37 cellular contexts compared by ENCODE assay signal in genomic region chr10:129253551-129254179, GRCh38.
"Had no signal": no experiment of that assay in that cellular context is flagged by ENCODE, and none has a peak within 500 bp of the region (broad histone marks: within the 10 kb centered on the region; RNA-seq: fewer than 3 reads in every experiment).

No MANE protein-coding gene starts in this region.

- H3K9me2 ChIP-seq: SK-N-SH had no signal

- H3K9me3 Mint-ChIP-seq: central memory CD8-positive, alpha-beta T cell; T-helper 1 cell treated with Interleukin-12 subunit alpha and Interleukin-12 subunit beta and Interleukin-4 antibody, amounts not matched to agents 30 μg/mL and 1 μg/mL, for 36 hours; T-helper 2 cell treated with Interferon-gamma antibody and Interleukin-4, amounts not matched to agents 5 μg/mL and 100 μg/mL, for 36 hours had no signal

- H3K4me3 ChIP-seq: ascending aorta, cardiac muscle cell, Peyer's patch, SJSA1 had no signal

- H3K27me3 Mint-ChIP-seq: activated CD4-positive, alpha-beta memory T cell treated with anti-CD3 and anti-CD28 coated beads, Interleukin-2, amount 10 ng/mL, durations not matched to agents 7 days and 5 days had no signal

- H3K4me1 Mint-ChIP-seq: activated B cell treated with CpG ODN at 0.5 μM for 24 hours; activated CD4-positive, alpha-beta memory T cell treated with anti-CD3 and anti-CD28 coated beads, Interleukin-2, amount 10 ng/mL, durations not matched to agents 7 days and 5 days; activated CD8-positive, alpha-beta memory T cell treated with anti-CD3 and anti-CD28 coated beads, Interleukin-2, amount 10 ng/mL, durations not matched to agents 7 days and 5 days; central memory CD8-positive, alpha-beta T cell had no signal

- H3K27ac ChIP-seq: ascending aorta, cardiac muscle cell, KMS-11, Peyer's patch, SJSA1 had no signal

- DNase-seq: activated B cell treated with CpG ODN at 0.5 μM for 24 hours; activated CD4-positive, alpha-beta memory T cell treated with anti-CD3 and anti-CD28 coated beads, Interleukin-2, amount 10 ng/mL, durations not matched to agents 7 days and 5 days; activated CD4-positive, alpha-beta T cell treated with anti-CD3 and anti-CD28 coated beads for 4 hours; activated CD4-positive, CD25-positive, alpha-beta regulatory T cell treated with anti-CD3 and anti-CD28 coated beads, Interleukin-2, amount 50 U/mL, for 72 hours; activated CD8-positive, alpha-beta memory T cell treated with anti-CD3 and anti-CD28 coated beads for 24 hours; activated CD8-positive, alpha-beta memory T cell treated with anti-CD3 and anti-CD28 coated beads, Interleukin-2, amount 10 ng/mL, durations not matched to agents 7 days and 5 days; activated CD8-positive, alpha-beta memory T cell treated with anti-CD3 and anti-CD28 coated beads, Interleukin-2, amount 50 U/mL, for 48 hours; activated effector memory CD4-positive, alpha-beta T cell treated with anti-CD3 and anti-CD28 coated beads, Interleukin-2, amount 50 U/mL, for 16 hours; activated naive CD4-positive, alpha-beta T cell; activated naive CD4-positive, alpha-beta T cell treated with anti-CD3 and anti-CD28 coated beads, Interleukin-2, amount 50 U/mL, for 16 hours; activated naive CD8-positive, alpha-beta T cell treated with anti-CD3 and anti-CD28 coated beads for 36 hours; activated T-cell treated with anti-CD3 and anti-CD28 coated beads, Interleukin-2, amount 50 U/mL, for 72 hours; amygdala; MM.1S; MV-4-11; NCI-H1092; NCI-H1436 treated with DMSO at 0.1 percent for 48 hours; NCI-H1694 treated with DMSO at 0.1 percent for 48 hours; NCI-H2029; NCI-H510A; NCI-H526; NCI-H748 treated with DMSO at 0.1 percent for 48 hours; NK-92 treated with Interleukin-12 subunit alpha and Interleukin-12 subunit beta, amount 100 ng/mL, for 24 hours; PC-3; Peyer's patch; RPMI8226; SHP77 treated with DMSO at 0.1 percent for 48 hours; SK-N-SH had no signal

- H3K27ac Mint-ChIP-seq: activated B cell treated with CpG ODN at 0.5 μM for 24 hours; activated CD4-positive, alpha-beta memory T cell treated with anti-CD3 and anti-CD28 coated beads, Interleukin-2, amount 10 ng/mL, durations not matched to agents 7 days and 5 days; activated CD8-positive, alpha-beta memory T cell treated with anti-CD3 and anti-CD28 coated beads, Interleukin-2, amount 10 ng/mL, durations not matched to agents 7 days and 5 days; activated naive CD8-positive, alpha-beta T cell treated with anti-CD3 and anti-CD28 coated beads for 36 hours; activated T-cell treated with anti-CD3 and anti-CD28 coated beads, Interleukin-2, amount 50 U/mL, for 72 hours; activated T-helper 17 cell treated with anti-CD3 and anti-CD28 coated beads, Interleukin-2, amount 50 U/mL, for 72 hours; T-helper 1 cell treated with Interleukin-12 subunit alpha and Interleukin-12 subunit beta and Interleukin-4 antibody, amounts not matched to agents 30 μg/mL and 1 μg/mL, for 36 hours; T-helper 2 cell treated with Interferon-gamma antibody and Interleukin-4, amounts not matched to agents 5 μg/mL and 100 μg/mL, for 36 hours had no signal

- H3K4me3 Mint-ChIP-seq: activated B cell treated with CpG ODN at 0.5 μM for 24 hours; activated CD4-positive, alpha-beta memory T cell treated with anti-CD3 and anti-CD28 coated beads, Interleukin-2, amount 10 ng/mL, durations not matched to agents 7 days and 5 days; activated CD8-positive, alpha-beta memory T cell treated with anti-CD3 and anti-CD28 coated beads, Interleukin-2, amount 10 ng/mL, durations not matched to agents 7 days and 5 days; activated naive CD8-positive, alpha-beta T cell treated with anti-CD3 and anti-CD28 coated beads for 36 hours; activated T-cell treated with anti-CD3 and anti-CD28 coated beads, Interleukin-2, amount 50 U/mL, for 72 hours; activated T-helper 17 cell treated with anti-CD3 and anti-CD28 coated beads, Interleukin-2, amount 50 U/mL, for 72 hours; central memory CD8-positive, alpha-beta T cell; T-helper 1 cell treated with Interleukin-12 subunit alpha and Interleukin-12 subunit beta and Interleukin-4 antibody, amounts not matched to agents 30 μg/mL and 1 μg/mL, for 36 hours; T-helper 2 cell treated with Interferon-gamma antibody and Interleukin-4, amounts not matched to agents 5 μg/mL and 100 μg/mL, for 36 hours had no signal

- FAIRE-seq: TTC549 had no signal

- H3K27me3 ChIP-seq: ascending aorta, cardiac muscle cell, Peyer's patch, SJSA1 had no signal

- H3K36me3 Mint-ChIP-seq: activated CD8-positive, alpha-beta memory T cell treated with anti-CD3 and anti-CD28 coated beads, Interleukin-2, amount 10 ng/mL, durations not matched to agents 7 days and 5 days; activated naive CD8-positive, alpha-beta T cell treated with anti-CD3 and anti-CD28 coated beads for 36 hours had no signal

- H3K36me3 ChIP-seq: ascending aorta, cardiac muscle cell, Peyer's patch, SJSA1 had no signal

- H3K4me2 ChIP-seq: KMS-11, SK-N-SH had no signal

- H3K4me1 ChIP-seq: ascending aorta, Peyer's patch, SJSA1 had no signal

- ATAC-seq: activated CD8-positive, alpha-beta memory T cell treated with anti-CD3 and anti-CD28 coated beads, Interleukin-2, amount 10 ng/mL, durations not matched to agents 7 days and 5 days; activated T-cell treated with anti-CD3 and anti-CD28 coated beads, Interleukin-2, amount 50 U/mL, for 72 hours; activated T-helper 17 cell treated with anti-CD3 and anti-CD28 coated beads, Interleukin-2, amount 50 U/mL, for 72 hours; PC-3 had no signal
